ENCODE assay signal across 8 cellular contexts in the genomic region with DNA sequence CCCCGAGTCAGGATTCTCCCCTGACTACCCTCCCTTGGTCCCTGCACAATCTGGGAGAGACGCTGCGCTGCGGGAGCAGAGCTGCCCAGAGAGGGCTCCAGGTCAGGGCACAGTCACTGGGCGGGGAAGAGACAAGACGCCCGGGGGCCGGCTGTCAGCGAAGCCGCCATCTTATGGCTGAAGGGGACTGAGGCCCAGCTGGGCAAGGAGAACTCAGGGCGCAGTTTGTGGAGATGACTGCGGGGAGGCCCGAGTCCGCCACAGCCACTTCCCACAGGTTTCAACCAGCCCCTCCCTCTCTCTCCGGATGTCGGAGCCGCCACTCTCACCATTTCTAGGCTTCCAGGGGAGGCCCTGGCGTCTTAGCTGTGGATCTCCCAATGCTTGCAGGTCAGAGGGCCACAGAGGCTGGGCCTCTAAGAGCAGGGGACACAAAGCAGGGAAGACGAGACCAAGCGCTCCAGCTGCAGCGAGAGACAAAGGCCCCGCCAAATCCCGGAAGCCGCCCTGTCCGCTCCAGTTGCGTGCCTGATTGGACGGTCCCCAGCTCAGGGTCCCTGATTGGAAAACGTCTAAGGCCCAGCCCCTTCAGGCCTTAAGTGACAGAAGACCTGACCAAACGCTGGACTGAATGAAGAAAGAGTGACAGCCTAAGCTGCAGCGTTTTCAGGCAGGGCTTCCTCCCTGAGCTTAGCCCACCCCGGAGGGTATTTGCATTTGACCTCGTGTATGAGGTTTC. TPM values are rescaled to one million over a fixed set of nuclear protein-coding genes. Genes with fewer than 3 reads are reported as not detected.
DNase-seq lines count a peak whose midpoint lies in the region; ATAC-seq and TF ChIP-seq lines count a peak whose summit lies in the region.

ZNF724 (minus strand) TSS at position 484 of the 739 bp plus-strand sequence; CDS start at position 332, 152 bp downstream.

- H3K27ac ChIP-seq in Panc1 (ENCODE audit: low read length) (peak within 1 kb of the TSS; percentile 87), esophagus muscularis mucosa (replicated peaks in 1 of 4) (peak within 1 kb of the TSS; percentile 13 to 74 (median 48)), muscle layer of colon (ENCODE audit: low read depth, low read length) (peak within 1 kb of the TSS; percentile 55)

- peak; percentile 99 for DNase-seq in DMS153 (lab: John Stamatoyannopoulos, UW)
- peak; percentile 80 for DNase-seq in Panc1 (ENCODE audit: low read depth, low spot score)
- peak; percentile 77 for DNase-seq in activated T-cell treated with anti-CD3 and anti-CD28 coated beads, Interleukin-2, amount 50 U/mL, for 4 hours
- DNase-seq in esophagus muscularis mucosa (ENCODE audit: extremely low spot score), result peak; percentile 97
- peak; percentile 68 to 72 for DNase-seq in stimulated activated CD8-positive, alpha-beta memory T cell treated with anti-CD3 and anti-CD28 coated beads, Interleukin-7, amount 100 ng/mL, for 1 hour (ENCODE audit: low read depth in 2 of 2)

- H3K4me3 Mint-ChIP-seq in IgD-negative memory B cell, result peak within 1 kb of the TSS; percentile 96 to 99 (median 98)
- H3K4me3 Mint-ChIP-seq in activated T-cell treated with anti-CD3 and anti-CD28 coated beads, Interleukin-2, amount 50 U/mL, for 4 hours, result peak within 1 kb of the TSS; percentile 98

- H3K27me3 Mint-ChIP-seq in IgD-negative memory B cell, result no peaks in the 10 kb centered on the region
- H3K27me3 Mint-ChIP-seq in activated T-cell treated with anti-CD3 and anti-CD28 coated beads, Interleukin-2, amount 50 U/mL, for 4 hours (ENCODE audit: low read depth), result no peaks in the 10 kb centered on the region

- H3K36me3 Mint-ChIP-seq in IgD-negative memory B cell, result no peaks in the 10 kb centered on the region
- peaks cover 2% of the 10 kb centered on the region for H3K36me3 Mint-ChIP-seq in activated T-cell treated with anti-CD3 and anti-CD28 coated beads, Interleukin-2, amount 50 U/mL, for 4 hours (ENCODE audit: insufficient read depth)

- POLR2A ChIA-PET in Panc1 (lab: Charles Lee), result no interaction called here

- H3K27me3 ChIP-seq in Panc1 (ENCODE audit: control insufficient read depth, insufficient read depth, low read length) (no peaks in the 10 kb centered on the region), esophagus muscularis mucosa (no peaks in the 10 kb centered on the region), muscle layer of colon (ENCODE audit: control insufficient read depth in 1 of 2, insufficient read depth in 2 of 2, low read length in 2 of 2) (no peaks in the 10 kb centered on the region)

- H3K4me3 ChIP-seq in Panc1 (ENCODE audit: low read depth in 2 of 2, low read length in 2 of 2), result peak within 1 kb of the TSS; percentile 77 to 88
- H3K4me3 ChIP-seq in esophagus muscularis mucosa, result peak within 1 kb of the TSS; percentile 57 to 62 (median 60)
- peak within 1 kb of the TSS; percentile 95 to 96 for H3K4me3 ChIP-seq in muscle layer of colon (ENCODE audit: low read depth in 1 of 2, low read length in 2 of 2)

- ATAC-seq in GM21576 (IDR thresholded peaks at IDR 0.05; ENCODE audit: unreplicated experiment), result peak; percentile 99
- peak; percentile 99 for ATAC-seq in Panc1
- ATAC-seq in activated T-cell treated with anti-CD3 and anti-CD28 coated beads, Interleukin-2, amount 50 U/mL, for 4 hours, result peak; percentile 100

- no peak for TF ChIP-seq POLR2A in esophagus muscularis mucosa (IDR thresholded peaks at IDR 0.05; ENCODE audit: low read depth)

- in situ Hi-C loops in Panc1 (cut with HindIII; ENCODE audit: low pct_unique_long_range_greater_than_20kb, low sequenced_read_pairs), result no loop called here

- no peak for TF ChIP-seq CTCF in Panc1 (IDR thresholded peaks at IDR 0.05)
- TF ChIP-seq CTCF in esophagus muscularis mucosa (IDR thresholded peaks at IDR 0.05), result no peak

- peaks cover 0 to 1% (median 0%) of the 10 kb centered on the region in 3 donors for H3K9me3 Mint-ChIP-seq in IgD-negative memory B cell
- H3K9me3 Mint-ChIP-seq in activated T-cell treated with anti-CD3 and anti-CD28 coated beads, Interleukin-2, amount 50 U/mL, for 4 hours, result no peaks in the 10 kb centered on the region

- peaks cover 5 to 13% (median 13%) of the 10 kb centered on the region in 3 donors for H3K4me1 Mint-ChIP-seq in IgD-negative memory B cell
- peaks cover 12% of the 10 kb centered on the region for H3K4me1 Mint-ChIP-seq in activated T-cell treated with anti-CD3 and anti-CD28 coated beads, Interleukin-2, amount 50 U/mL, for 4 hours (ENCODE audit: low read depth)

- peak within 1 kb of the TSS; percentile 27 for H3K9ac ChIP-seq in muscle layer of colon (ENCODE audit: low read length)

- no peak for TF ChIP-seq EP300 in esophagus muscularis mucosa (IDR thresholded peaks at IDR 0.05)

- CTCF ChIA-PET in Panc1 (lab: Charles Lee), result interaction anchor here (0.6 kb wide), 1 partner anchor 19 kb away, joined by 7 read pairs; no protein-coding TSS in a partner anchor

- H3K9me3 ChIP-seq in Panc1 (ENCODE audit: control insufficient read depth, insufficient read depth, low read depth, low read length) (peaks cover 8% of the 10 kb centered on the region; the same call in 1 of the 2 replicates), esophagus muscularis mucosa (no peaks in the 10 kb centered on the region), muscle layer of colon (ENCODE audit: low read length) (no peaks in the 10 kb centered on the region)

- WGBS in esophagus muscularis mucosa, result 0% methylated on average over 8 of the region's 32 CpGs

- H3K4me1 ChIP-seq in Panc1 (ENCODE audit: control insufficient read depth, insufficient read depth, low read length) (no peaks in the 10 kb centered on the region), esophagus muscularis mucosa (peaks cover 7 to 16% (median 10%) of the 10 kb centered on the region in 4 donors), muscle layer of colon (ENCODE audit: insufficient read depth, low read length) (peaks cover 4% of the 10 kb centered on the region)

- no peaks in the 10 kb centered on the region for H3K36me3 ChIP-seq in Panc1 (ENCODE audit: control insufficient read depth, insufficient read depth, low read length)
- H3K36me3 ChIP-seq in esophagus muscularis mucosa, result no peaks in the 10 kb centered on the region
- H3K36me3 ChIP-seq in muscle layer of colon (ENCODE audit: insufficient read depth, low read length), result no peaks in the 10 kb centered on the region

- intact Hi-C loops in Panc1 (cut with micrococcal nuclease; ENCODE audit: unreplicated experiment) (no loop called here), esophagus muscularis mucosa (cut with DNase I) (no loop called here)

- BruUV-seq in Panc1 (replicated peaks; lab: Mats Ljungman, UMichigan), result TSS peak; percentile 63

- H3K27ac Mint-ChIP-seq in IgD-negative memory B cell, result peak within 1 kb of the TSS; percentile 60 to 93 (median 91)

RNA-seq across cellular contexts. Expression of gene ZNF724, which starts in this region (rescaled TPM):
- polyA plus RNA-seq in IgD-negative memory B cell, result 1.8 TPM
- total RNA-seq in Panc1 (2021; ENCODE audit: unreplicated experiment), result 11.0 TPM
- polyA plus RNA-seq in Panc1 (2012; ENCODE audit: insufficient read length), result 1.0 TPM
- 1 to 10 TPM; 5.1 to 6.3 (median 5.7) TPM for total RNA-seq in activated T-cell treated with anti-CD3 and anti-CD28 coated beads, Interleukin-2, amount 50 U/mL, for 4 hours
- under 1 TPM; 0.42 to 0.66 (median 0.55) TPM for total RNA-seq in esophagus muscularis mucosa

Comparison
In these comparisons a context has a peak if more than half of its experiments do, and no peak if none do; other contexts are left out.
1. Peak in every context shown above with its lines: DNase-seq, ATAC-seq, H3K4me3 ChIP-seq and H3K27ac ChIP-seq.
2. Peak in DNase-seq, H3K4me3 ChIP-seq and H3K27ac ChIP-seq in esophagus muscularis mucosa; RNA of the gene not detected or under 1 TPM.